Comparison of ENCODE assay signal across 17 cellular contexts in the genomic region with DNA sequence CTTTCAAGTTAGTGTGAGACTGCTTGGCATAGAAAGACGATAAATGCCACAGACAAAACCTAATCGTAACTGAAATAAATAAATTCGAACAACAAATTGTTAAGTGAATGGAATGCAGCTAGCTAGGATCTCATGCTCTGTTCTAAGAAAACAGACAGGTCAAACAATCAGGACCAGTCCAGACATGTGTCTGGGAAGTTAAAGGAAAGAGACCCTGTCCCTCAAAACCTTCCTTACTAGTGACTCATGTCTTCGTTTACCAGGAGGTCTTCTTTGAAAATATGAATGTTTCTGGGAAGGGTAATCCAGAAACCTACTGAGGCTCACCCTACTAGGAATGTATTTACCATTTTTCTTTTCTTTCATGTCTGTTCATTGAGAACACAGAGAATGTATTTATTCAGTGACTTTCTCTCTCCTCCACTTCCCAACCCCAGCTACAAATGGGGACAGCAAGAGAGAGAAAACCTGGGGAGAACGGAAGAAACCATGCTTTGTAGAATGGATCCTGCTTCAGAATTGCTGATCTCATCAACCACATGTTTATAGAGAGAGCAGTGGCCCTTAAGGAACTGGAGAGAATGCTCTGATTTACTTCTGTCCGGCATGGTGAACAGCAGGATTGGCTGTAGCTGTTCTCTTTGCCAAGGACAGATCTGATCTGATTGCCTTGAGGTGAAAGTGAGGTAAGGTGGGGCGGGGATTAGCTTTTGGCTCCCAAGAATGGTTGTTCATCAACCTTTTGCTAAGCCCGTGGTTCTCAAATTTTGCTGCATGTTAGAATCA. TPM values are rescaled to one million over a fixed set of nuclear protein-coding genes. Genes with fewer than 3 reads are reported as not detected.
A peak's percentile ranks its signal among the peaks of the same experiment; 100 is the strongest.
DNase-seq lines count a peak whose midpoint lies in the region; ATAC-seq and TF ChIP-seq lines count a peak whose summit lies in the region.
"Had no signal": no experiment of that assay in that cellular context is flagged by ENCODE, and none has a peak within 500 bp of the region (broad histone marks: within the 10 kb centered on the region; RNA-seq: fewer than 3 reads in every experiment).

No MANE protein-coding gene starts in this region.

- H4K20me1 ChIP-seq in mammary epithelial cell (ENCODE audit: insufficient read depth, low read length), result no peaks in the 10 kb centered on the region

- H3K36me3 ChIP-seq in mammary epithelial cell (ENCODE audit: insufficient read depth, low read length), result no peaks in the 10 kb centered on the region
- H3K36me3 ChIP-seq in prostate gland, result no peaks in the 10 kb centered on the region
- H3K36me3 ChIP-seq in tibial artery, result no peaks in the 10 kb centered on the region
- H3K36me3 ChIP-seq: ovary, transverse colon had no signal

- H3K27ac ChIP-seq in mammary epithelial cell (ENCODE audit: insufficient read depth, low read depth, low read length), result peak overlapping the region; percentile 79
- peak overlapping the region; percentile 59 to 64 for H3K27ac ChIP-seq in prostate gland
- no peak overlapping the region for H3K27ac ChIP-seq in tibial artery
- H3K27ac ChIP-seq: ovary, transverse colon had no signal

- peak overlapping the region; percentile 72 for H2AFZ ChIP-seq in mammary epithelial cell (ENCODE audit: low read depth, low read length)

- no peaks in the 10 kb centered on the region for H3K79me2 ChIP-seq in mammary epithelial cell (ENCODE audit: insufficient read depth, low read length)

- TF ChIP-seq POLR2A in prostate gland (IDR thresholded peaks at IDR 0.05), result no peak

- ATAC-seq in left colon, result peak; percentile 64
- no peak for ATAC-seq in GM21447 (IDR thresholded peaks at IDR 0.05; ENCODE audit: unreplicated experiment)
- ATAC-seq in GM21529 (IDR thresholded peaks at IDR 0.05; ENCODE audit: unreplicated experiment), result no peak
- ATAC-seq: activated CD8-positive, alpha-beta memory T cell treated with anti-CD3 and anti-CD28 coated beads, Interleukin-2, amount 10 ng/mL, durations not matched to agents 7 days and 5 days had no signal

- H3K27me3 ChIP-seq in mammary epithelial cell (ENCODE audit: insufficient read depth, low read length) (no peaks in the 10 kb centered on the region), prostate gland (replicated peaks; ENCODE audit: insufficient read depth) (no peaks in the 10 kb centered on the region), tibial artery (no peaks in the 10 kb centered on the region)
- H3K27me3 ChIP-seq: ovary, transverse colon had no signal

- H3K9me3 ChIP-seq in mammary epithelial cell (replicated peaks; ENCODE audit: insufficient read depth, low read length) (no peaks in the 10 kb centered on the region), prostate gland (no peaks in the 10 kb centered on the region), tibial artery (no peaks in the 10 kb centered on the region)
- H3K9me3 ChIP-seq: ovary, transverse colon had no signal

- TF ChIP-seq CTCF in mammary epithelial cell (conservative IDR thresholded peaks at IDR 0.05 in 1 of 2, IDR thresholded peaks at IDR 0.05 in 1 of 2; ENCODE audit: extremely low read depth in 1 of 2, insufficient read depth in 1 of 2, low read depth in 1 of 2, low read length in 2 of 2) (no peak), prostate gland (IDR thresholded peaks at IDR 0.05) (no peak), tibial artery (IDR thresholded peaks at IDR 0.05) (no peak)

- dilution Hi-C loops in mammary epithelial cell (cut with HindIII; ENCODE audit: low sequenced_read_pairs), result no loop called here

- H3K4me3 ChIP-seq in mammary epithelial cell (replicated peaks in 1 of 3; ENCODE audit: insufficient read depth in 1 of 3, low read depth in 2 of 3, low read length in 3 of 3), result peak overlapping the region in 2 of 3 experiments; percentile 1 to 4
- no peak overlapping the region for H3K4me3 ChIP-seq in prostate gland
- no peak overlapping the region for H3K4me3 ChIP-seq in tibial artery
- H3K4me3 ChIP-seq: ovary, transverse colon had no signal

- TSS peak; percentile 88 for BruUV-seq in mammary epithelial cell (replicated peaks; lab: Mats Ljungman, UMichigan)

- intact Hi-C loops in mammary epithelial cell (cut with micrococcal nuclease), result no loop called here
- intact Hi-C loops in left colon (cut with DNase I, micrococcal nuclease), result no loop called here
- intact Hi-C loops in prostate gland (cut with DNase I), result no loop called here
- intact Hi-C loops in tibial artery (cut with DNase I; ENCODE audit: low total_unique reads), result no loop called here

- DNase-seq in HPDE6-E6E7 (ENCODE audit: extremely low spot score) (peak; percentile 67), mammary epithelial cell (peak; percentile 74), left colon (no peak), prostate gland (ENCODE audit: low spot score) (peak; percentile 58), tibial artery (no peak), iPS-NIHi7 (ENCODE audit: extremely low spot score) (no peak)
- DNase-seq: activated CD8-positive, alpha-beta memory T cell treated with anti-CD3 and anti-CD28 coated beads, Interleukin-2, amount 10 ng/mL, durations not matched to agents 7 days and 5 days; activated naive CD4-positive, alpha-beta T cell treated with anti-CD3 and anti-CD28 coated beads, Interleukin-2, amount 10 ng/mL, durations not matched to agents 7 days and 5 days; DMS79; hypothalamus; NCI-H1436 treated with DMSO at 0.1 percent for 48 hours; NCI-H510A; SW 1271; transverse colon had no signal

- in situ Hi-C loops in mammary epithelial cell (cut with MboI; ENCODE audit: low sequenced_read_pairs in 2 of 2), result no loop called here

- peak overlapping the region; percentile 45 for H3K9ac ChIP-seq in mammary epithelial cell (ENCODE audit: insufficient read depth, low read length)

- 0% methylated on average over 8 of the region's 8 CpGs for WGBS in mammary epithelial cell (ENCODE audit: low coverage, missing lambda C conversion rate)
- WGBS in prostate gland, result 37% methylated on average over 8 of the region's 8 CpGs

- peak overlapping the region; percentile 63 for H3K4me2 ChIP-seq in mammary epithelial cell (ENCODE audit: insufficient read depth, low read depth, low read length)

- H3K4me1 ChIP-seq in mammary epithelial cell (ENCODE audit: insufficient read depth, low read length) (peaks cover 35% of the 10 kb centered on the region), prostate gland (replicated peaks) (no peaks in the 10 kb centered on the region), tibial artery (peaks cover 0 to 7% (median 2%) of the 10 kb centered on the region in 4 donors)

- CTCF ChIA-PET in mammary epithelial cell (lab: Charles Lee; ENCODE audit: low non-redundant PET), result no interaction called here

RNA-seq across cellular contexts. Expression of a gene that starts 39.4 kb away (rescaled TPM):
- total RNA-seq in mammary epithelial cell (10 to 100 TPM; 41.3 to 58.8 TPM), left colon (10 to 100 TPM; 42.5 to 49.8 TPM), prostate gland (10 to 100 TPM; 35.7 to 52.9 TPM)
- 28.5 TPM for polyA plus RNA-seq in mammary epithelial cell
- polyA minus RNA-seq in mammary epithelial cell, result 87.8 TPM

RNA-seq across cellular contexts. Expression of a gene that starts 45.6 kb away (rescaled TPM):
- total RNA-seq in mammary epithelial cell (100 to 1,000 TPM in 1 of 2 donors, 10 to 100 TPM in 1; 59.1 to 112 TPM), left colon (1 to 10 TPM; 1.5 to 7.3 TPM), prostate gland (10 to 100 TPM in 1 of 2 donors, 1 to 10 TPM in 1; 4.8 to 17.2 TPM)
- 43.2 TPM for polyA plus RNA-seq in mammary epithelial cell
- 43.4 TPM for polyA minus RNA-seq in mammary epithelial cell

Comparison
In these comparisons a context has a peak if more than half of its experiments do, and no peak if none do; other contexts are left out.
1. DNase-seq: peak in HPDE6-E6E7 (single experiment), mammary epithelial cell (single experiment) and prostate gland (single experiment); none in left colon (0 of 2), tibial artery (0 of 2) and iPS-NIHi7 (single experiment).
2. H3K27ac ChIP-seq: peak in mammary epithelial cell (single experiment) and prostate gland (2 of 2); none in tibial artery (0 of 2).
3. H3K4me3 ChIP-seq: peak in mammary epithelial cell (2 of 3); none in prostate gland (0 of 2) and tibial artery (0 of 2).